In genomic region chr22:23182289-23183106, GRCh38 we compare ENCODE assay signal across 9 cellular contexts. TPM values are rescaled to one million over a fixed set of nuclear protein-coding genes. Genes with fewer than 3 reads are reported as not detected.
DNase-seq lines count a peak whose midpoint lies in the region; ATAC-seq and TF ChIP-seq lines count a peak whose summit lies in the region.
"Had no signal": no experiment of that assay in that cellular context is flagged by ENCODE, and none has a peak within 500 bp of the region (broad histone marks: within the 10 kb centered on the region; RNA-seq: fewer than 3 reads in every experiment).

No MANE protein-coding gene starts in this region.

- 30 to 32% methylated on average over 10 of the region's 13 CpGs for WGBS in endodermal cell (ENCODE audit: insufficient coverage in 1 of 2, insufficient read length in 1 of 2), 2 experiments

- H3K36me3 ChIP-seq in DND-41 (ENCODE audit: insufficient read depth, low read length) (peaks cover 32% of the 10 kb centered on the region), MM.1S (replicated peaks; ENCODE audit: insufficient read depth, low read length) (peaks cover 4% of the 10 kb centered on the region; the same call in 1 of the 2 replicates), endodermal cell (ENCODE audit: control insufficient read depth, insufficient read depth, low read length) (peaks cover 35% of the 10 kb centered on the region), neural progenitor cell (no peaks in the 10 kb centered on the region), upper lobe of right lung (no peaks in the 10 kb centered on the region)

- H3K4me1 ChIP-seq in DND-41 (ENCODE audit: insufficient read depth, low read length) (peaks cover 68% of the 10 kb centered on the region), MM.1S (ENCODE audit: low read length) (peaks cover 32% of the 10 kb centered on the region), endodermal cell (ENCODE audit: control insufficient read depth, insufficient read depth, low read length) (no peaks in the 10 kb centered on the region), neural progenitor cell (peaks cover 47% of the 10 kb centered on the region), upper lobe of right lung (peaks cover 49% of the 10 kb centered on the region)

- H3K9me3 Mint-ChIP-seq in endodermal cell (peaks cover 2% of the 10 kb centered on the region), neural progenitor cell (no peaks in the 10 kb centered on the region)

- H4K20me1 ChIP-seq in DND-41 (ENCODE audit: insufficient read depth, low read length) (peaks cover 48% of the 10 kb centered on the region), MM.1S (ENCODE audit: insufficient read depth, low read length) (peaks cover 39% of the 10 kb centered on the region), neural progenitor cell (ENCODE audit: low read depth) (peaks cover 70% of the 10 kb centered on the region)

- H3F3A ChIP-seq in MM.1S (ENCODE audit: insufficient read depth, low read length), result peaks cover 39% of the 10 kb centered on the region
- H3F3A ChIP-seq in neural progenitor cell (ENCODE audit: low read depth), result peaks cover 38% of the 10 kb centered on the region

- DNase-seq in DND-41 (peak; percentile 10), MM.1S (peak; percentile 82), endodermal cell (peak; percentile 61), neural progenitor cell (ENCODE audit: low spot score) (peak; percentile 50), upper lobe of right lung (no peak), DMS53 treated with DMSO at 0.1 percent for 48 hours (lab: John Stamatoyannopoulos, UW; ENCODE audit: unreplicated experiment) (no peak)
- peak; percentile 42 for DNase-seq in activated CD4-positive, alpha-beta T cell treated with anti-CD3 and anti-CD28 coated beads, Interleukin-2, amount 50 U/mL, for 1 hour

- H3K4me2 ChIP-seq in DND-41 (ENCODE audit: insufficient read depth, low read length) (peak overlapping the region; percentile 95), MM.1S (ENCODE audit: low read depth, low read length) (peak overlapping the region; percentile 90), neural progenitor cell (peak overlapping the region; percentile 88)

- H3K36me3 Mint-ChIP-seq in endodermal cell (ENCODE audit: low read depth) (peaks cover 38% of the 10 kb centered on the region), neural progenitor cell (peaks cover 15% of the 10 kb centered on the region)

- H3K4me3 ChIP-seq in DND-41 (ENCODE audit: low read depth in 1 of 2, low read length in 2 of 2) (peak overlapping the region; percentile 20 to 87; a peak in 3 of 4 replicates), MM.1S (ENCODE audit: low read length) (peak overlapping the region; percentile 88), endodermal cell (ENCODE audit: low read length) (peak overlapping the region; percentile 94), neural progenitor cell (peak overlapping the region; percentile 64), upper lobe of right lung (peak overlapping the region; percentile 64)

- no peaks in the 10 kb centered on the region for H3K9me2 ChIP-seq in MM.1S (replicated peaks; ENCODE audit: insufficient read depth, low read length)

- peak overlapping the region; percentile 58 for H3K27ac ChIP-seq in DND-41 (ENCODE audit: low read length)
- H3K27ac ChIP-seq in MM.1S (ENCODE audit: low read length), result peak overlapping the region; percentile 54; the same call in 1 of the 2 replicates
- H3K27ac ChIP-seq in endodermal cell (ENCODE audit: low read depth, low read length), result no peak overlapping the region
- H3K27ac ChIP-seq in neural progenitor cell, result no peak overlapping the region
- H3K27ac ChIP-seq in upper lobe of right lung, result peak overlapping the region; percentile 42

- H3K27ac Mint-ChIP-seq in endodermal cell, result peak overlapping the region; percentile 78
- peak overlapping the region; percentile 88 for H3K27ac Mint-ChIP-seq in neural progenitor cell

- H3K27me3 Mint-ChIP-seq in endodermal cell (ENCODE audit: insufficient read depth), result peaks cover 9% of the 10 kb centered on the region
- H3K27me3 Mint-ChIP-seq in neural progenitor cell (ENCODE audit: insufficient read depth, low read depth), result peaks cover 3% of the 10 kb centered on the region

- ATAC-seq in DND-41 (ENCODE audit: insufficient read depth, low read depth), result no peak
- no peak for ATAC-seq in upper lobe of right lung
- no peak for ATAC-seq in HG02970 (IDR thresholded peaks at IDR 0.05; ENCODE audit: low FRiP score, unreplicated experiment)

- H3K9ac ChIP-seq in DND-41 (ENCODE audit: low read depth, low read length), result peak overlapping the region; percentile 68
- H3K9ac ChIP-seq in MM.1S (ENCODE audit: low read length), result peak overlapping the region; percentile 76
- peak overlapping the region; percentile 37 for H3K9ac ChIP-seq in endodermal cell (ENCODE audit: extremely low read depth, low read length, poor library complexity, severe bottlenecking)
- no peak overlapping the region for H3K9ac ChIP-seq in neural progenitor cell

- no peak for TF ChIP-seq CTCF in DND-41 (IDR thresholded peaks at IDR 0.05; ENCODE audit: borderline replicate concordance, extremely low read depth, low read length, poor library complexity, severe bottlenecking)
- TF ChIP-seq CTCF in MM.1S (IDR thresholded peaks at IDR 0.05; ENCODE audit: low read length), result peak; percentile 10; the same call in 1 of the 2 replicates
- no peak for TF ChIP-seq CTCF in endodermal cell (conservative IDR thresholded peaks at IDR 0.05)
- no peak for TF ChIP-seq CTCF in neural progenitor cell (IDR thresholded peaks at IDR 0.05)
- TF ChIP-seq CTCF in upper lobe of right lung (IDR thresholded peaks at IDR 0.05), result no peak

- H3K9me3 ChIP-seq in DND-41 (ENCODE audit: insufficient read depth, low read length, severe bottlenecking), result no peaks in the 10 kb centered on the region
- H3K9me3 ChIP-seq in MM.1S (replicated peaks; ENCODE audit: insufficient read depth, low read length), result no peaks in the 10 kb centered on the region
- H3K9me3 ChIP-seq in endodermal cell (ENCODE audit: control insufficient read depth, low read length), result peaks cover 1% of the 10 kb centered on the region
- H3K9me3 ChIP-seq in neural progenitor cell (ENCODE audit: low read depth), result no peaks in the 10 kb centered on the region
- no peaks in the 10 kb centered on the region for H3K9me3 ChIP-seq in upper lobe of right lung

- intact Hi-C loops in upper lobe of right lung (cut with DNase I), result loop anchor here (2.0 to 5.0 kb wide), 2 partner anchors 35 to 44 kb away; no protein-coding TSS in a partner anchor

- H2AFZ ChIP-seq in DND-41 (ENCODE audit: low read depth, low read length) (no peak overlapping the region), MM.1S (ENCODE audit: low read length) (no peak overlapping the region), neural progenitor cell (replicated peaks) (no peak overlapping the region)

- peak overlapping the region; percentile 62 for H3K4me3 Mint-ChIP-seq in endodermal cell
- H3K4me3 Mint-ChIP-seq in neural progenitor cell, result peak overlapping the region; percentile 91

- H3K4me1 Mint-ChIP-seq in endodermal cell, result peaks cover 48% of the 10 kb centered on the region
- H3K4me1 Mint-ChIP-seq in neural progenitor cell, result peaks cover 62% of the 10 kb centered on the region

- H3K27me3 ChIP-seq in DND-41 (ENCODE audit: insufficient read depth, low read length, poor library complexity) (no peaks in the 10 kb centered on the region), MM.1S (replicated peaks; ENCODE audit: insufficient read depth, low read length) (no peaks in the 10 kb centered on the region), endodermal cell (ENCODE audit: control insufficient read depth, insufficient read depth, low read length, poor library complexity, severe bottlenecking) (no peaks in the 10 kb centered on the region), neural progenitor cell (peaks cover 14% of the 10 kb centered on the region), upper lobe of right lung (no peaks in the 10 kb centered on the region)

- peaks cover 67% of the 10 kb centered on the region for H3K79me2 ChIP-seq in DND-41 (ENCODE audit: insufficient read depth, low read length)
- peaks cover 84% of the 10 kb centered on the region for H3K79me2 ChIP-seq in MM.1S (ENCODE audit: low read length)
- H3K79me2 ChIP-seq in neural progenitor cell (ENCODE audit: low read depth), result peaks cover 64% of the 10 kb centered on the region

RNA-seq across cellular contexts. Expression of gene BCR, which starts 2.2 kb away (rescaled TPM):
- total RNA-seq in endodermal cell, result 100 to 1,000 TPM; 102 to 172 TPM
- 52.0 TPM for polyA plus RNA-seq in endodermal cell (2013, experiment 1 of 2)
- 54.4 TPM for polyA plus RNA-seq in endodermal cell (2013, experiment 2 of 2)
- 35.5 and 36.0 TPM in 2 replicates for total RNA-seq in neural progenitor cell (ENCODE audit: low replicate concordance)
- total RNA-seq in upper lobe of right lung, result 78.3 TPM

RNA-seq across cellular contexts. Expression of gene RAB36, which starts 37.2 kb away (rescaled TPM):
- total RNA-seq in endodermal cell (1 to 10 TPM; 2.6 to 3.3 TPM), neural progenitor cell (ENCODE audit: low replicate concordance) (2.1 and 2.9 TPM in 2 replicates), upper lobe of right lung (3.8 TPM)
- polyA plus RNA-seq in endodermal cell (2013, experiment 1 of 2), result 6.8 TPM
- polyA plus RNA-seq in endodermal cell (2013, experiment 2 of 2), result 6.4 TPM

RNA-seq across cellular contexts. Expression of gene RSPH14, which starts 40.7 kb away (rescaled TPM):
- total RNA-seq in endodermal cell (1 to 10 TPM in 1 of 2 donors, under 1 TPM in 1; 0.35 to 2.3 TPM), neural progenitor cell (ENCODE audit: low replicate concordance) (0.43 and 2.0 TPM in 2 replicates), upper lobe of right lung (not detected)
- 1.4 TPM for polyA plus RNA-seq in endodermal cell (2013, experiment 1 of 2)
- polyA plus RNA-seq in endodermal cell (2013, experiment 2 of 2), result 1.5 TPM
- total RNA-seq: RPMI7951 had no signal

Comparison
In these comparisons a context has a peak if more than half of its experiments do, and no peak if none do; other contexts are left out.
1. DNase-seq: peak in DND-41 (single experiment), MM.1S (single experiment), activated CD4-positive, alpha-beta T cell treated with anti-CD3 and anti-CD28 coated beads, Interleukin-2, amount 50 U/mL, for 1 hour (single experiment), endodermal cell (single experiment) and neural progenitor cell (single experiment); none in upper lobe of right lung (single experiment) and DMS53 treated with DMSO at 0.1 percent for 48 hours (single experiment).
2. H3K27ac ChIP-seq: peak in DND-41 (single experiment), MM.1S (single experiment) and upper lobe of right lung (single experiment); none in endodermal cell (single experiment) and neural progenitor cell (single experiment).
3. Peak in every context shown above with its lines, with median percentiles within 50 percentile points of each other: H3K4me2 ChIP-seq and H3K4me3 ChIP-seq.